Comparison of ENCODE assay signal across 1 cellular context in genomic region chr3:20905210-20905805, GRCh38.
TF ChIP-seq lines count a peak whose summit lies in the region.

No MANE protein-coding gene starts in this region.

TF ChIP-seq in K562, 482 proteins besides CTCF, POLR2A, EP300 and RAD21 (continued from another document and continues in another):
- TF ChIP-seq, protein P1, sequence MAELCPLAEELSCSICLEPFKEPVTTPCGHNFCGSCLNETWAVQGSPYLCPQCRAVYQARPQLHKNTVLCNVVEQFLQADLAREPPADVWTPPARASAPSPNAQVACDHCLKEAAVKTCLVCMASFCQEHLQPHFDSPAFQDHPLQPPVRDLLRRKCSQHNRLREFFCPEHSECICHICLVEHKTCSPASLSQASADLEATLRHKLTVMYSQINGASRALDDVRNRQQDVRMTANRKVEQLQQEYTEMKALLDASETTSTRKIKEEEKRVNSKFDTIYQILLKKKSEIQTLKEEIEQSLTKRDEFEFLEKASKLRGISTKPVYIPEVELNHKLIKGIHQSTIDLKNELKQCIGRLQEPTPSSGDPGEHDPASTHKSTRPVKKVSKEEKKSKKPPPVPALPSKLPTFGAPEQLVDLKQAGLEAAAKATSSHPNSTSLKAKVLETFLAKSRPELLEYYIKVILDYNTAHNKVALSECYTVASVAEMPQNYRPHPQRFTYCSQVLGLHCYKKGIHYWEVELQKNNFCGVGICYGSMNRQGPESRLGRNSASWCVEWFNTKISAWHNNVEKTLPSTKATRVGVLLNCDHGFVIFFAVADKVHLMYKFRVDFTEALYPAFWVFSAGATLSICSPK (IDR thresholded peaks at IDR 0.05; ENCODE audit: borderline replicate concordance): no peak
- no peak for TF ChIP-seq SMAD2 (IDR thresholded peaks at IDR 0.05; ENCODE audit: low read depth, low read length)
- peak; percentile 60 for TF ChIP-seq CXXC5 (CRISPR knock-in tag; IDR thresholded peaks at IDR 0.05)
- peak; percentile 76 for TF ChIP-seq SMARCA4 (IDR thresholded peaks at IDR 0.05)
- TF ChIP-seq FOXA1 (IDR thresholded peaks at IDR 0.05; ENCODE audit: borderline replicate concordance): no peak
- peak; percentile 49 for TF ChIP-seq TAL1 (IDR thresholded peaks at IDR 0.05)
- peak; percentile 30; the same call in 1 of the 2 replicates for TF ChIP-seq GABPA (tag; conservative IDR thresholded peaks at IDR 0.05; ENCODE audit: low read depth)
- no peak for TF ChIP-seq VEZF1 (CRISPR knock-in tag; IDR thresholded peaks at IDR 0.05)
- TF ChIP-seq, protein P2, sequence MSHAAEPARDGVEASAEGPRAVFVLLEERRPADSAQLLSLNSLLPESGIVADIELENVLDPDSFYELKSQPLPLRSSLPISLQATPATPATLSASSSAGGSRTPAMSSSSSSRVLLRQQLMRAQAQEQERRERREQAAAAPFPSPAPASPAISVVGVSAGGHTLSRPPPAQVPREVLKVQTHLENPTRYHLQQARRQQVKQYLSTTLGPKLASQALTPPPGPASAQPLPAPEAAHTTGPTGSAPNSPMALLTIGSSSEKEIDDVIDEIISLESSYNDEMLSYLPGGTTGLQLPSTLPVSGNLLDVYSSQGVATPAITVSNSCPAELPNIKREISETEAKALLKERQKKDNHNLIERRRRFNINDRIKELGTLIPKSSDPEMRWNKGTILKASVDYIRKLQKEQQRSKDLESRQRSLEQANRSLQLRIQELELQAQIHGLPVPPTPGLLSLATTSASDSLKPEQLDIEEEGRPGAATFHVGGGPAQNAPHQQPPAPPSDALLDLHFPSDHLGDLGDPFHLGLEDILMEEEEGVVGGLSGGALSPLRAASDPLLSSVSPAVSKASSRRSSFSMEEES (CRISPR knock-in tag; IDR thresholded peaks at IDR 0.05): peak; percentile 38
- TF ChIP-seq CHAMP1 (IDR thresholded peaks at IDR 0.05): peak; percentile 38; the same call in 1 of the 2 replicates
- TF ChIP-seq ELF1 (tag; IDR thresholded peaks at IDR 0.05): peak; percentile 38; the same call in 1 of the 2 replicates
- TF ChIP-seq, protein P3, sequence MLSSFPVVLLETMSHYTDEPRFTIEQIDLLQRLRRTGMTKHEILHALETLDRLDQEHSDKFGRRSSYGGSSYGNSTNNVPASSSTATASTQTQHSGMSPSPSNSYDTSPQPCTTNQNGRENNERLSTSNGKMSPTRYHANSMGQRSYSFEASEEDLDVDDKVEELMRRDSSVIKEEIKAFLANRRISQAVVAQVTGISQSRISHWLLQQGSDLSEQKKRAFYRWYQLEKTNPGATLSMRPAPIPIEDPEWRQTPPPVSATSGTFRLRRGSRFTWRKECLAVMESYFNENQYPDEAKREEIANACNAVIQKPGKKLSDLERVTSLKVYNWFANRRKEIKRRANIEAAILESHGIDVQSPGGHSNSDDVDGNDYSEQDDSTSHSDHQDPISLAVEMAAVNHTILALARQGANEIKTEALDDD (IDR thresholded peaks at IDR 0.05): 0 out of 2 replicates have a peak, but pooled peaks have one; percentile 5
- peak; percentile 79 for TF ChIP-seq ZNF384 (IDR thresholded peaks at IDR 0.05; ENCODE audit: low read depth, low read length)
- no peak for TF ChIP-seq KLF1 (tag; IDR thresholded peaks at IDR 0.05)
- peak; percentile 26; the same call in 1 of the 2 replicates for TF ChIP-seq NFRKB (IDR thresholded peaks at IDR 0.05; ENCODE audit: low read depth)
- TF ChIP-seq HNRNPK (IDR thresholded peaks at IDR 0.05; ENCODE audit: low read depth, low read length, poor library complexity, severe bottlenecking): no peak
- no peak for TF ChIP-seq ARID2 (IDR thresholded peaks at IDR 0.05)
- TF ChIP-seq NCOR1 (IDR thresholded peaks at IDR 0.05): peak; percentile 54; the same call in 1 of the 2 replicates
- no peak for TF ChIP-seq IRF9 (tag; IDR thresholded peaks at IDR 0.05)
- TF ChIP-seq SREBF1 (IDR thresholded peaks at IDR 0.05; ENCODE audit: borderline replicate concordance, low read depth, low read length): peak; percentile 56; the same call in 1 of the 2 replicates
- TF ChIP-seq TAF9B (IDR thresholded peaks at IDR 0.05; ENCODE audit: partially characterized antibody): peak; percentile 49
- no peak for TF ChIP-seq ZNF347 (CRISPR knock-in tag; IDR thresholded peaks at IDR 0.05; ENCODE audit: low read depth)
- peak; percentile 74 for TF ChIP-seq SMARCE1 (IDR thresholded peaks at IDR 0.05)
- TF ChIP-seq CBFA2T3 (IDR thresholded peaks at IDR 0.05): peak; percentile 84
- TF ChIP-seq, protein P4, sequence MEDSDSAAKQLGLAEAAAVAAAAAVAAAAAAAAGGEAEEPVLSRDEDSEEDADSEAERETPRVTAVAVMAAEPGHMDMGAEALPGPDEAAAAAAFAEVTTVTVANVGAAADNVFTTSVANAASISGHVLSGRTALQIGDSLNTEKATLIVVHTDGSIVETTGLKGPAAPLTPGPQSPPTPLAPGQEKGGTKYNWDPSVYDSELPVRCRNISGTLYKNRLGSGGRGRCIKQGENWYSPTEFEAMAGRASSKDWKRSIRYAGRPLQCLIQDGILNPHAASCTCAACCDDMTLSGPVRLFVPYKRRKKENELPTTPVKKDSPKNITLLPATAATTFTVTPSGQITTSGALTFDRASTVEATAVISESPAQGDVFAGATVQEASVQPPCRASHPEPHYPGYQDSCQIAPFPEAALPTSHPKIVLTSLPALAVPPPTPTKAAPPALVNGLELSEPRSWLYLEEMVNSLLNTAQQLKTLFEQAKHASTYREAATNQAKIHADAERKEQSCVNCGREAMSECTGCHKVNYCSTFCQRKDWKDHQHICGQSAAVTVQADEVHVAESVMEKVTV (CRISPR knock-in tag; IDR thresholded peaks at IDR 0.05): no peak
- TF ChIP-seq GTF2A2 (tag; IDR thresholded peaks at IDR 0.05): no peak
- no peak for TF ChIP-seq FOXK2 (conservative IDR thresholded peaks at IDR 0.05 in 1 of 2, IDR thresholded peaks at IDR 0.05 in 1 of 2; ENCODE audit: low read depth in 2 of 2)
- 0 out of 2 replicates have a peak, but pooled peaks have one; percentile 46 for TF ChIP-seq ZNF766 (CRISPR knock-in tag; conservative IDR thresholded peaks at IDR 0.05)
- TF ChIP-seq, protein P5, sequence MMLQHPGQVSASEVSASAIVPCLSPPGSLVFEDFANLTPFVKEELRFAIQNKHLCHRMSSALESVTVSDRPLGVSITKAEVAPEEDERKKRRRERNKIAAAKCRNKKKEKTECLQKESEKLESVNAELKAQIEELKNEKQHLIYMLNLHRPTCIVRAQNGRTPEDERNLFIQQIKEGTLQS (IDR thresholded peaks at IDR 0.05): peak; percentile 89
- TF ChIP-seq, protein P5 (CRISPR knock-in tag; conservative IDR thresholded peaks at IDR 0.05): 0 out of 2 replicates have a peak, but pooled peaks have one; percentile 42
- TF ChIP-seq SOX6 (IDR thresholded peaks at IDR 0.05): peak; percentile 20; the same call in 1 of the 2 replicates
- TF ChIP-seq, protein P6, sequence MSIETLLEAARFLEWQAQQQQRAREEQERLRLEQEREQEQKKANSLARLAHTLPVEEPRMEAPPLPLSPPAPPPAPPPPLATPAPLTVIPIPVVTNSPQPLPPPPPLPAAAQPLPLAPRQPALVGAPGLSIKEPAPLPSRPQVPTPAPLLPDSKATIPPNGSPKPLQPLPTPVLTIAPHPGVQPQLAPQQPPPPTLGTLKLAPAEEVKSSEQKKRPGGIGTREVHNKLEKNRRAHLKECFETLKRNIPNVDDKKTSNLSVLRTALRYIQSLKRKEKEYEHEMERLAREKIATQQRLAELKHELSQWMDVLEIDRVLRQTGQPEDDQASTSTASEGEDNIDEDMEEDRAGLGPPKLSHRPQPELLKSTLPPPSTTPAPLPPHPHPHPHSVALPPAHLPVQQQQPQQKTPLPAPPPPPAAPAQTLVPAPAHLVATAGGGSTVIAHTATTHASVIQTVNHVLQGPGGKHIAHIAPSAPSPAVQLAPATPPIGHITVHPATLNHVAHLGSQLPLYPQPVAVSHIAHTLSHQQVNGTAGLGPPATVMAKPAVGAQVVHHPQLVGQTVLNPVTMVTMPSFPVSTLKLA (conservative IDR thresholded peaks at IDR 0.05): 0 out of 4 replicates have a peak, but pooled peaks of 1 of the 2 experiments have one; percentile 24
- TF ChIP-seq RCOR1 (IDR thresholded peaks at IDR 0.05; ENCODE audit: borderline replicate concordance in 1 of 2, low read depth in 2 of 2, low read length in 2 of 2): peak in 1 of 2 experiments; percentile 61; a peak in 1 of 4 replicates
- peak; percentile 96 for TF ChIP-seq FOSL1 (tag; conservative IDR thresholded peaks at IDR 0.05)
- no peak for TF ChIP-seq ZNF184 (CRISPR knock-in tag; IDR thresholded peaks at IDR 0.05)
- no peak for TF ChIP-seq THRAP3 (IDR thresholded peaks at IDR 0.05; ENCODE audit: borderline replicate concordance)
- TF ChIP-seq, protein P7, sequence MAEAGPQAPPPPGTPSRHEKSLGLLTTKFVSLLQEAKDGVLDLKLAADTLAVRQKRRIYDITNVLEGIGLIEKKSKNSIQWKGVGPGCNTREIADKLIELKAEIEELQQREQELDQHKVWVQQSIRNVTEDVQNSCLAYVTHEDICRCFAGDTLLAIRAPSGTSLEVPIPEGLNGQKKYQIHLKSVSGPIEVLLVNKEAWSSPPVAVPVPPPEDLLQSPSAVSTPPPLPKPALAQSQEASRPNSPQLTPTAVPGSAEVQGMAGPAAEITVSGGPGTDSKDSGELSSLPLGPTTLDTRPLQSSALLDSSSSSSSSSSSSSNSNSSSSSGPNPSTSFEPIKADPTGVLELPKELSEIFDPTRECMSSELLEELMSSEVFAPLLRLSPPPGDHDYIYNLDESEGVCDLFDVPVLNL (CRISPR knock-in tag; IDR thresholded peaks at IDR 0.05; ENCODE audit: low read depth): no peak
- TF ChIP-seq DACH1 (IDR thresholded peaks at IDR 0.05; ENCODE audit: partially characterized antibody): peak; percentile 77
- TF ChIP-seq TEAD4 (IDR thresholded peaks at IDR 0.05; ENCODE audit: low read length): peak; percentile 81
- TF ChIP-seq TEAD4 (CRISPR knock-in tag; IDR thresholded peaks at IDR 0.05; ENCODE audit: borderline replicate concordance): no peak
- no peak for TF ChIP-seq BCL6 (CRISPR knock-in tag; IDR thresholded peaks at IDR 0.05)
- TF ChIP-seq ARID1B (IDR thresholded peaks at IDR 0.05): peak; percentile 76
- TF ChIP-seq NCOA1 (IDR thresholded peaks at IDR 0.05; ENCODE audit: low read depth): peak; percentile 44; the same call in 1 of the 2 replicates
- TF ChIP-seq BRD4 (IDR thresholded peaks at IDR 0.05): 0 out of 2 replicates have a peak, but pooled peaks have one; percentile 40
- TF ChIP-seq NEUROD1 (IDR thresholded peaks at IDR 0.05; ENCODE audit: borderline replicate concordance, low read depth, low read length, partially characterized antibody): peak; percentile 27
- peak; percentile 40; the same call in 1 of the 2 replicates for TF ChIP-seq MAFG (tag; conservative IDR thresholded peaks at IDR 0.05)
- TF ChIP-seq CEBPB (tag; IDR thresholded peaks at IDR 0.05): peak; percentile 86
- TF ChIP-seq BRD9 (IDR thresholded peaks at IDR 0.05; ENCODE audit: low read depth, partially characterized antibody): peak; percentile 15
- 0 out of 2 replicates have a peak, but pooled peaks have one; percentile 12 for TF ChIP-seq C11orf30 (IDR thresholded peaks at IDR 0.05; ENCODE audit: low read depth)
- 0 out of 2 replicates have a peak, but pooled peaks have one; percentile 31 for TF ChIP-seq ZNF584 (CRISPR knock-in tag; IDR thresholded peaks at IDR 0.05; ENCODE audit: low read depth)
- TF ChIP-seq, protein P8, sequence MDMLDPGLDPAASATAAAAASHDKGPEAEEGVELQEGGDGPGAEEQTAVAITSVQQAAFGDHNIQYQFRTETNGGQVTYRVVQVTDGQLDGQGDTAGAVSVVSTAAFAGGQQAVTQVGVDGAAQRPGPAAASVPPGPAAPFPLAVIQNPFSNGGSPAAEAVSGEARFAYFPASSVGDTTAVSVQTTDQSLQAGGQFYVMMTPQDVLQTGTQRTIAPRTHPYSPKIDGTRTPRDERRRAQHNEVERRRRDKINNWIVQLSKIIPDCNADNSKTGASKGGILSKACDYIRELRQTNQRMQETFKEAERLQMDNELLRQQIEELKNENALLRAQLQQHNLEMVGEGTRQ (CRISPR knock-in tag; IDR thresholded peaks at IDR 0.05): 0 out of 2 replicates have a peak, but pooled peaks have one; percentile 7
- TF ChIP-seq FOXM1 (IDR thresholded peaks at IDR 0.05; ENCODE audit: low read depth): peak; percentile 65
- no peak for TF ChIP-seq FOXM1 (CRISPR knock-in tag; IDR thresholded peaks at IDR 0.05; ENCODE audit: low read depth)
- TF ChIP-seq ZEB2 (IDR thresholded peaks at IDR 0.05): 0 out of 2 replicates have a peak, but pooled peaks have one; percentile 13
- TF ChIP-seq TOE1 (IDR thresholded peaks at IDR 0.05; ENCODE audit: borderline replicate concordance): peak; percentile 50; the same call in 1 of the 2 replicates
- no peak for TF ChIP-seq TOE1 (CRISPR knock-in tag; IDR thresholded peaks at IDR 0.05; ENCODE audit: borderline replicate concordance, low read depth)
